ENCODE assay signal across 9 cellular contexts in the genomic region with DNA sequence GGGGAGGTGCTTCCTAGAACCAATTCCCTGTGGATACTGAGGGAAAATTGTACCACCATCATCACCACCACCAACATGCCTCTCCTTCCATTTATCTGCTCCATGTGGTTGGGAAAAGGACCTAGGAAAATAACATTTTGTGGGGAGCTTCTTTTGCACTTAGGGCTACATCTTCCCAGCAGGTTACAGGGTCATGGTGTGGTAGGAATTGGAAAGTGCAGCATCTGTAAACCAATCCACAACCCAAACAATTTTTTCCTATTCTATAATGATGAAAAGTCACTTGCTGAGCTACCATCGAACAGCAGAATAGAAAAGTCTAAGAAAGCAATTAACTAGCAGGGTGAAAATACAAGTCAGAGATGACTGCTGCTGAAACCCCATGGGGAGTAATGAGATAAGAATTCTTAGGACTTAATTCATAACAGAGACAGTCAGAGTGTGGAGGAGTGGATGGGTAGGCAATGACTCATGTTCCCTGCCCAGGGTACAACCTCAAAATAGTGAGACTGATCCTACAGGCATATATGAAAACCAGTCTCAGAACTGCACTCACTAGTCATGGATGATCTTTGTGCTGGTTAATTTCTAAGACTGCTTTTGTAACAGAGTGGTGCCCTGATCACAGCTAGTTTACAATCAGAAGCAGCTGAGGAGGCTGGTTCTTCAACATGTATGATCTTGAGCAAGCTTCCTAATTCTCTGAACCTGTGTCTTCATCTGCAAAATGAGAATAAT. TPM values are rescaled to one million over a fixed set of nuclear protein-coding genes. Genes with fewer than 3 reads are reported as not detected.
DNase-seq lines count a peak whose midpoint lies in the region; ATAC-seq, FAIRE-seq and TF ChIP-seq lines count a peak whose summit lies in the region.
"Had no signal": no experiment of that assay in that cellular context is flagged by ENCODE, and none has a peak within 500 bp of the region (broad histone marks: within the 10 kb centered on the region; RNA-seq: fewer than 3 reads in every experiment).

No MANE protein-coding gene starts in this region.

- CTCF ChIA-PET in GM12878 (lab: Yijun Ruan, JAX) = interaction anchor here (1.1 to 1.2 kb wide), 2 partner anchors 17 to 173 kb away, joined by 3 to 4 read pairs; no protein-coding TSS in a partner anchor

- H3K27me3 ChIP-seq in GM12878 (replicated peaks in 1 of 2; ENCODE audit: control insufficient read depth in 2 of 2, insufficient read depth in 2 of 2, low read length in 1 of 2) = no peaks in the 10 kb centered on the region

- H3K9ac ChIP-seq in GM12878 (ENCODE audit: control insufficient read depth, insufficient read depth, low read length) = no peak overlapping the region

- no peak overlapping the region for H3K27ac ChIP-seq in GM12878 (ENCODE audit: control insufficient read depth, insufficient read depth)

- peak; percentile 92 for FAIRE-seq in GM12878 (lab: Jason Lieb, UNC)
- FAIRE-seq: H1 had no signal

- no TSS peak for BruUV-seq in GM12878 (replicated peaks; lab: Mats Ljungman, UMichigan)

- no peaks in the 10 kb centered on the region; a peak in 1 of 4 replicates for H3K36me3 ChIP-seq in GM12878 (ENCODE audit: control insufficient read depth in 2 of 2, insufficient read depth in 2 of 2, low read length in 1 of 2)

- H4K20me1 ChIP-seq in GM12878 (ENCODE audit: control insufficient read depth, insufficient read depth) = no peaks in the 10 kb centered on the region

- WGBS in GM12878 (ENCODE audit: insufficient coverage, insufficient replicate concordance, low lambda C conversion rate, missing lambda C conversion rate) = 12% methylated on average over 1 of the region's 1 CpG

- SMC1A ChIA-PET in GM12878 (lab: Charles Lee; ENCODE audit: uncharacterized antibody, unreplicated experiment) = interaction anchor here (1.2 kb wide), 1 partner anchor 25 kb away, joined by 3 read pairs; no protein-coding TSS in a partner anchor

- ATAC-seq in GM19395 (IDR thresholded peaks at IDR 0.05; ENCODE audit: unreplicated experiment) (peak; percentile 70), HG03571 (IDR thresholded peaks at IDR 0.05; ENCODE audit: unreplicated experiment) (peak; percentile 58), GM12878 (peak; percentile 61)

- no peak overlapping the region for H2AFZ ChIP-seq in GM12878 (ENCODE audit: control insufficient read depth, low read depth, low read length)

- peak; percentile 93 for DNase-seq in AG09309 (ENCODE audit: low read depth)
- no peak for DNase-seq in GM12878 (ENCODE audit: low read depth, low spot score)
- DNase-seq in stimulated activated CD8-positive, alpha-beta memory T cell treated with anti-CD3 and anti-CD28 coated beads, Interleukin-12 subunit alpha, Interleukin-12 subunit beta, amount 100 ng/mL, for 24 hours (ENCODE audit: extremely low read depth) = peak; percentile 1
- DNase-seq in DMS153 (lab: John Stamatoyannopoulos, UW) = no peak
- no peak for DNase-seq in inferior parietal cortex (ENCODE audit: extremely low spot score)
- no peak for DNase-seq in NCI-H510A (lab: John Stamatoyannopoulos, UW)

- H3K4me2 ChIP-seq in GM12878 (ENCODE audit: control insufficient read depth, insufficient read depth) = no peak overlapping the region

- in situ Hi-C loops in GM12878 (cut with MboI) = no loop called here

- RAD21 ChIA-PET in GM12878 (lab: Charles Lee; ENCODE audit: unreplicated experiment) = no interaction called here

- TF ChIP-seq RAD21 in GM12878 (IDR thresholded peaks at IDR 0.05; ENCODE audit: insufficient read depth, low read depth, low read length) = no peak

- no peaks in the 10 kb centered on the region for H3K79me2 ChIP-seq in GM12878 (ENCODE audit: control insufficient read depth, insufficient read depth, low read length)

- H3K4me1 ChIP-seq in GM12878 (ENCODE audit: control insufficient read depth, insufficient read depth, low read length) = peaks cover 4% of the 10 kb centered on the region

- no peak overlapping the region for H3K4me3 ChIP-seq in AG09309 (ENCODE audit: control insufficient read depth, low read depth, low read length)
- no peak overlapping the region for H3K4me3 ChIP-seq in GM12878

- TF ChIP-seq EP300 in GM12878 (IDR thresholded peaks at IDR 0.05; ENCODE audit: borderline replicate concordance in 1 of 2, control insufficient read depth in 1 of 2, low read depth in 2 of 2, low read length in 2 of 2) = no peak

- TF ChIP-seq CTCF in AG09309 (IDR thresholded peaks at IDR 0.05; ENCODE audit: control insufficient read depth, insufficient read depth, low read depth, low read length, missing control alignments) (peak; percentile 5), GM12878 (IDR thresholded peaks at IDR 0.05 in 2 of 3, conservative IDR thresholded peaks at IDR 0.05 in 1 of 3; ENCODE audit: control insufficient read depth in 2 of 3, extremely low read depth in 1 of 3, insufficient read depth in 1 of 3, low read depth in 3 of 3, low read length in 3 of 3) (no peak)

- TF ChIP-seq POLR2A in GM12878 (IDR thresholded peaks at IDR 0.05; ENCODE audit: low read depth, low read length) = no peak

- H3K9me3 ChIP-seq in GM12878 (replicated peaks; ENCODE audit: control insufficient read depth, insufficient read depth, low read length) = no peaks in the 10 kb centered on the region

- POLR2A ChIA-PET in GM12878 (lab: Charles Lee) = no interaction called here

- intact Hi-C loops in GM12878 (cut with micrococcal nuclease; ENCODE audit: unreplicated experiment) = no loop called here

TF ChIP-seq in GM12878, 131 proteins besides CTCF, POLR2A, EP300 and RAD21:
- no peak for TF ChIP-seq NR2C1 (IDR thresholded peaks at IDR 0.05)
- TF ChIP-seq ZNF622 (IDR thresholded peaks at IDR 0.05) = no peak
- TF ChIP-seq, protein P1, sequence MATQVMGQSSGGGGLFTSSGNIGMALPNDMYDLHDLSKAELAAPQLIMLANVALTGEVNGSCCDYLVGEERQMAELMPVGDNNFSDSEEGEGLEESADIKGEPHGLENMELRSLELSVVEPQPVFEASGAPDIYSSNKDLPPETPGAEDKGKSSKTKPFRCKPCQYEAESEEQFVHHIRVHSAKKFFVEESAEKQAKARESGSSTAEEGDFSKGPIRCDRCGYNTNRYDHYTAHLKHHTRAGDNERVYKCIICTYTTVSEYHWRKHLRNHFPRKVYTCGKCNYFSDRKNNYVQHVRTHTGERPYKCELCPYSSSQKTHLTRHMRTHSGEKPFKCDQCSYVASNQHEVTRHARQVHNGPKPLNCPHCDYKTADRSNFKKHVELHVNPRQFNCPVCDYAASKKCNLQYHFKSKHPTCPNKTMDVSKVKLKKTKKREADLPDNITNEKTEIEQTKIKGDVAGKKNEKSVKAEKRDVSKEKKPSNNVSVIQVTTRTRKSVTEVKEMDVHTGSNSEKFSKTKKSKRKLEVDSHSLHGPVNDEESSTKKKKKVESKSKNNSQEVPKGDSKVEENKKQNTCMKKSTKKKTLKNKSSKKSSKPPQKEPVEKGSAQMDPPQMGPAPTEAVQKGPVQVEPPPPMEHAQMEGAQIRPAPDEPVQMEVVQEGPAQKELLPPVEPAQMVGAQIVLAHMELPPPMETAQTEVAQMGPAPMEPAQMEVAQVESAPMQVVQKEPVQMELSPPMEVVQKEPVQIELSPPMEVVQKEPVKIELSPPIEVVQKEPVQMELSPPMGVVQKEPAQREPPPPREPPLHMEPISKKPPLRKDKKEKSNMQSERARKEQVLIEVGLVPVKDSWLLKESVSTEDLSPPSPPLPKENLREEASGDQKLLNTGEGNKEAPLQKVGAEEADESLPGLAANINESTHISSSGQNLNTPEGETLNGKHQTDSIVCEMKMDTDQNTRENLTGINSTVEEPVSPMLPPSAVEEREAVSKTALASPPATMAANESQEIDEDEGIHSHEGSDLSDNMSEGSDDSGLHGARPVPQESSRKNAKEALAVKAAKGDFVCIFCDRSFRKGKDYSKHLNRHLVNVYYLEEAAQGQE (IDR thresholded peaks at IDR 0.05; ENCODE audit: low read depth, low read length) = no peak
- TF ChIP-seq RUNX3 (IDR thresholded peaks at IDR 0.05; ENCODE audit: low read length) = peak; percentile 16; the same call in 1 of the 2 replicates
- no peak for TF ChIP-seq TARDBP (IDR thresholded peaks at IDR 0.05; ENCODE audit: borderline replicate concordance)
- TF ChIP-seq YBX1 (IDR thresholded peaks at IDR 0.05) = no peak
- no peak for TF ChIP-seq YY1 (IDR thresholded peaks at IDR 0.05; ENCODE audit: low read depth, low read length)
- no peak for TF ChIP-seq IRF4 (IDR thresholded peaks at IDR 0.05; ENCODE audit: low read depth, low read length)

RNA-seq across cellular contexts. Expression of a gene that starts 38.1 kb away (rescaled TPM):
- 13.6 and 45.8 TPM in 2 replicates for total RNA-seq in GM12878 (2013; cell fraction: nucleolus; rRNA removed)
- total RNA-seq in GM12878 (2014; rRNA removed) (0.76 and 1.2 TPM in 2 replicates), GM12878 (2014; rRNA removed; fragmentation: Illumina TruSeq; extraction: Trizol) (1.1 and 2.8 TPM in 2 replicates), GM12878 (2021) (1.1 and 1.2 TPM in 2 replicates)
- polyA plus RNA-seq in GM12878 (2011; ENCODE audit: low read depth) = 0.37 TPM
- polyA plus RNA-seq in GM12878 (2011; rRNA removed) (0.90 and 3.1 TPM in 2 replicates), GM12878 (2014; fragmentation: Illumina TruSeq; extraction: Trizol) (0.48 and 2.2 TPM in 2 replicates), GM12878 (2014; fragmentation: Nextera tagmentation; extraction: Ambion mirVana) (1 to 10 TPM; 1.3 to 1.6 TPM), GM12878 (2014; rRNA removed) (1.3 and 1.6 TPM in 2 replicates), GM12878 (2016; fragmentation: Nextera tagmentation; extraction: Ambion mirVana) (1 to 10 TPM; 2.6 to 3.2 TPM)
- 0.33 and 0.84 TPM in 2 replicates for polyA plus RNA-seq in GM12878 (2011; cell fraction: cytosol; rRNA removed)
- 1.1 and 1.7 TPM in 2 replicates for polyA plus RNA-seq in GM12878 (2011; cell fraction: nucleus; rRNA removed)
- polyA plus RNA-seq in GM12878 (2012) = 0.83 and 1.1 TPM in 2 replicates
- polyA minus RNA-seq in GM12878 (2011; rRNA and poly(A)+ RNA removed) = 2.3 TPM in 2 replicates
- not detected in 2 replicates for polyA minus RNA-seq in GM12878 (2011; cell fraction: cytosol; rRNA and poly(A)+ RNA removed)
- 5.2 and 6.0 TPM in 2 replicates for polyA minus RNA-seq in GM12878 (2011; cell fraction: nucleus; rRNA and poly(A)+ RNA removed)
- total RNA-seq: H1 had no signal

Comparison
In these comparisons a context has a peak if more than half of its experiments do, and no peak if none do; other contexts are left out.
1. DNase-seq: peak in AG09309 (single experiment) and stimulated activated CD8-positive, alpha-beta memory T cell treated with anti-CD3 and anti-CD28 coated beads, Interleukin-12 subunit alpha, Interleukin-12 subunit beta, amount 100 ng/mL, for 24 hours (single experiment); none in GM12878 (single experiment), DMS153 (single experiment), inferior parietal cortex (single experiment) and NCI-H510A (single experiment).
2. Peak in every context shown above with its lines, with median percentiles within 50 percentile points of each other: ATAC-seq.